Comparison of ENCODE assay signal across 9 cellular contexts in the genomic region with DNA sequence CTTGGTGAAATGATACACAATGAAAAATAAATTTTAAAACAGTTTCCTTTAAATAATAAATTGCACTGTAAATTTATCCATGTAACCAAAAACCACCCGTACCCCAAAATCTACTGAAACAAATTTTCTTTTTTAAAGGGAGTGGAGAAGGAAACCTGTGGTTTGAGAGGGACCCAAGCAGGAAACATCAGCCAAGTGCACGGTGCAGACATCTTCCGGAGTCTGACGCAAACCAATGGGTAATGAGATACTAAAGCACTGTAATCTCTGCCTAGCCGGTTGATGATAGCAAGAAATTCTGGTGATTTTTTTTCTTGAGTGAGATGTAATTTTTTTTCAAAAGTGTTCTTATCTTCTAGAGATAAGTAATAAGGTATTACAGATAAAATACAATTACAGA.
A peak's percentile ranks its signal among the peaks of the same experiment; 100 is the strongest.
DNase-seq lines count a peak whose midpoint lies in the region; ATAC-seq and TF ChIP-seq lines count a peak whose summit lies in the region.
"Had no signal": no experiment of that assay in that cellular context is flagged by ENCODE, and none has a peak within 500 bp of the region (broad histone marks: within the 10 kb centered on the region; RNA-seq: fewer than 3 reads in every experiment).

No MANE protein-coding gene starts in this region.

- POLR2A ChIA-PET in activated CD4-positive, alpha-beta memory T cell treated with anti-CD3 and anti-CD28 coated beads, Interleukin-2, amount 10 ng/mL, durations not matched to agents 7 days and 5 days (lab: Charles Lee): no interaction called here

- peaks cover 0 to 3% (median 0%) of the 10 kb centered on the region in 6 donors for H3K36me3 ChIP-seq in spleen
- peaks cover 7% of the 10 kb centered on the region for H3K36me3 ChIP-seq in MG63
- H3K36me3 ChIP-seq in esophagus squamous epithelium: no peaks in the 10 kb centered on the region
- H3K36me3 ChIP-seq: vagina had no signal

- no peaks in the 10 kb centered on the region for H3K27me3 Mint-ChIP-seq in activated CD4-positive, alpha-beta memory T cell treated with anti-CD3 and anti-CD28 coated beads, Interleukin-2, amount 10 ng/mL, durations not matched to agents 7 days and 5 days

- intact Hi-C loops in spleen (cut with DNase I; ENCODE audit: low total_unique reads) (no loop called here), esophagus squamous epithelium (cut with DNase I) (loop anchor here (10.0 kb wide), 1 partner anchor 289 kb away; no protein-coding TSS in a partner anchor)

- H3K27me3 ChIP-seq in spleen (replicated peaks in 1 of 7) (no peaks in the 10 kb centered on the region), MG63 (no peaks in the 10 kb centered on the region), esophagus squamous epithelium (no peaks in the 10 kb centered on the region)
- H3K27me3 ChIP-seq: vagina had no signal

- peaks cover 16% of the 10 kb centered on the region for H3K36me3 Mint-ChIP-seq in activated CD4-positive, alpha-beta memory T cell treated with anti-CD3 and anti-CD28 coated beads, Interleukin-2, amount 10 ng/mL, durations not matched to agents 7 days and 5 days (ENCODE audit: low read depth)

- WGBS in spleen, 5 donors: 29 to 43% (median 34%) methylated on average over 5 of the region's 5 CpGs
- 59 to 72% methylated on average over 5 of the region's 5 CpGs for WGBS in esophagus squamous epithelium, 2 donors

- H3K9me3 ChIP-seq in spleen: no peaks in the 10 kb centered on the region
- H3K9me3 ChIP-seq in MG63: no peaks in the 10 kb centered on the region
- H3K9me3 ChIP-seq in esophagus squamous epithelium: no peaks in the 10 kb centered on the region
- H3K9me3 ChIP-seq: vagina had no signal

- H3K27ac ChIP-seq in spleen (peak overlapping the region in 4 of 8 donors; percentile 9 to 57 (median 31)), esophagus squamous epithelium (no peak overlapping the region)
- H3K27ac ChIP-seq: vagina had no signal

- TF ChIP-seq CTCF in spleen (IDR thresholded peaks at IDR 0.05 in 8 of 11, conservative IDR thresholded peaks at IDR 0.05 in 3 of 11) (no peak), esophagus squamous epithelium (IDR thresholded peaks at IDR 0.05) (no peak)

- peak overlapping the region; percentile 48 for H3K4me3 Mint-ChIP-seq in activated CD4-positive, alpha-beta memory T cell treated with anti-CD3 and anti-CD28 coated beads, Interleukin-2, amount 10 ng/mL, durations not matched to agents 7 days and 5 days

- H3K9me3 Mint-ChIP-seq in activated CD4-positive, alpha-beta memory T cell treated with anti-CD3 and anti-CD28 coated beads, Interleukin-2, amount 10 ng/mL, durations not matched to agents 7 days and 5 days: no peaks in the 10 kb centered on the region

- H3K4me3 ChIP-seq in spleen (peak overlapping the region in 1 of 8 donors; percentile 30), MG63 (no peak overlapping the region), esophagus squamous epithelium (no peak overlapping the region)
- H3K4me3 ChIP-seq: vagina had no signal

- CTCF ChIA-PET in activated CD4-positive, alpha-beta memory T cell treated with anti-CD3 and anti-CD28 coated beads, Interleukin-2, amount 10 ng/mL, durations not matched to agents 7 days and 5 days (lab: Charles Lee): interaction anchor here (10.1 kb wide), 1 partner anchor 217 kb away, joined by 223 read pairs; no protein-coding TSS in a partner anchor

- TF ChIP-seq POLR2A in spleen (IDR thresholded peaks at IDR 0.05) (no peak), esophagus squamous epithelium (IDR thresholded peaks at IDR 0.05) (no peak)

- ATAC-seq in HG03432 (IDR thresholded peaks at IDR 0.05; ENCODE audit: unreplicated experiment): peak; percentile 30

- peaks cover 0 to 35% (median 8%) of the 10 kb centered on the region in 6 donors for H3K4me1 ChIP-seq in spleen
- H3K4me1 ChIP-seq in esophagus squamous epithelium: peaks cover 0 to 3% (median 0%) of the 10 kb centered on the region in 3 donors
- H3K4me1 ChIP-seq: vagina had no signal

- peaks cover 62% of the 10 kb centered on the region for H3K4me1 Mint-ChIP-seq in activated CD4-positive, alpha-beta memory T cell treated with anti-CD3 and anti-CD28 coated beads, Interleukin-2, amount 10 ng/mL, durations not matched to agents 7 days and 5 days

- peak; percentile 64 for DNase-seq in Ammon's horn (ENCODE audit: low spot score)
- peak; percentile 65 for DNase-seq in activated CD4-positive, alpha-beta memory T cell treated with anti-CD3 and anti-CD28 coated beads, Interleukin-2, amount 10 ng/mL, durations not matched to agents 7 days and 5 days
- peak; percentile 72 for DNase-seq in medulla oblongata (ENCODE audit: extremely low spot score)
- DNase-seq in spleen: no peak
- DNase-seq in MG63: no peak
- no peak for DNase-seq in DMS53 (lab: John Stamatoyannopoulos, UW)
- DNase-seq in esophagus squamous epithelium (lab: John Stamatoyannopoulos, UW): no peak

- peak overlapping the region; percentile 86 for H3K27ac Mint-ChIP-seq in activated CD4-positive, alpha-beta memory T cell treated with anti-CD3 and anti-CD28 coated beads, Interleukin-2, amount 10 ng/mL, durations not matched to agents 7 days and 5 days

Comparison
In these comparisons a context has a peak if more than half of its experiments do, and no peak if none do; other contexts are left out.
1. DNase-seq: peak in Ammon's horn (single experiment), activated CD4-positive, alpha-beta memory T cell treated with anti-CD3 and anti-CD28 coated beads, Interleukin-2, amount 10 ng/mL, durations not matched to agents 7 days and 5 days (single experiment) and medulla oblongata (single experiment); none in spleen (single experiment), MG63 (single experiment), DMS53 (single experiment) and esophagus squamous epithelium (single experiment).